In the genomic region with DNA sequence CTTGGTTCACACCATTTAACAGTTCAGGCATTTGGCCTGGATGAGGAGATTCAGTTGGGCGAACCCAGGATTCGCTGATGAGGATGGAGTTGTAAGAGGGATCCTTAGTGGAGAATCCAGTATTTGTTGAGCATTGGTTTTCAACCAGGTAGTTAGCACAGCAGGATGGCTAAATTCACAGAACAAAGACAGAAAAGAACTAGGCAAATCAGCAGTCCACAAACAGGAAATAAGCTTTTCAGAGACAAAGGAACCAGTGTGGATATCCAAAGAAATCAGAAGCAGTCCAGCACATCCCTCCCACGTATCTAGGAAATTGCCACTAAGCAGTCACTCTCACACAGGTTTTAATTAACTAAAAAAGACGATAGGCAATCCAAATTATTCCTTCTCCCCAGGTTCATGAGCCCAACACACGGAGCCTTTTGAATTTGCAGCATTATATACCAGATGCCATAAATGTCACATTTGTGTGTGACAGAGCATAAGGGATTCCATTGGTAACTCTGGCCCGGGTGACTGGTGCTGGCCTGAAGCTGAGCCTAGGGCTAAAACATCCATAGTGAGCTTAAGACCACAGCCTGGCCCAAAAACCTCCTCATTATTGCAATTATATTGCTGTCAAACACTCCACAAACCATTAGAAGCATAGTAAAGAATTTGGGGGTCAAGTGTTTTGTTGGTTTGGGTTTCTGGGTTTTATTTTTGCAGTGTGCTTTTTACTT, we compare ENCODE assay signal across 1 cellular context.
TF ChIP-seq lines count a peak whose summit lies in the region.

No MANE protein-coding gene starts in this region.

TF ChIP-seq in WTC11, 78 proteins besides CTCF, POLR2A, EP300 and RAD21 (continued from another document):
- TF ChIP-seq, protein P1, sequence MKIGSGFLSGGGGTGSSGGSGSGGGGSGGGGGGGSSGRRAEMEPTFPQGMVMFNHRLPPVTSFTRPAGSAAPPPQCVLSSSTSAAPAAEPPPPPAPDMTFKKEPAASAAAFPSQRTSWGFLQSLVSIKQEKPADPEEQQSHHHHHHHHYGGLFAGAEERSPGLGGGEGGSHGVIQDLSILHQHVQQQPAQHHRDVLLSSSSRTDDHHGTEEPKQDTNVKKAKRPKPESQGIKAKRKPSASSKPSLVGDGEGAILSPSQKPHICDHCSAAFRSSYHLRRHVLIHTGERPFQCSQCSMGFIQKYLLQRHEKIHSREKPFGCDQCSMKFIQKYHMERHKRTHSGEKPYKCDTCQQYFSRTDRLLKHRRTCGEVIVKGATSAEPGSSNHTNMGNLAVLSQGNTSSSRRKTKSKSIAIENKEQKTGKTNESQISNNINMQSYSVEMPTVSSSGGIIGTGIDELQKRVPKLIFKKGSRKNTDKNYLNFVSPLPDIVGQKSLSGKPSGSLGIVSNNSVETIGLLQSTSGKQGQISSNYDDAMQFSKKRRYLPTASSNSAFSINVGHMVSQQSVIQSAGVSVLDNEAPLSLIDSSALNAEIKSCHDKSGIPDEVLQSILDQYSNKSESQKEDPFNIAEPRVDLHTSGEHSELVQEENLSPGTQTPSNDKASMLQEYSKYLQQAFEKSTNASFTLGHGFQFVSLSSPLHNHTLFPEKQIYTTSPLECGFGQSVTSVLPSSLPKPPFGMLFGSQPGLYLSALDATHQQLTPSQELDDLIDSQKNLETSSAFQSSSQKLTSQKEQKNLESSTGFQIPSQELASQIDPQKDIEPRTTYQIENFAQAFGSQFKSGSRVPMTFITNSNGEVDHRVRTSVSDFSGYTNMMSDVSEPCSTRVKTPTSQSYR (CRISPR knock-in tag; IDR thresholded peaks at IDR 0.05): no peak
- no peak for TF ChIP-seq CBFB (CRISPR knock-in tag; IDR thresholded peaks at IDR 0.05; ENCODE audit: low read depth)
- no peak for TF ChIP-seq ATF1 (CRISPR knock-in tag; IDR thresholded peaks at IDR 0.05)
- TF ChIP-seq AR (CRISPR knock-in tag; IDR thresholded peaks at IDR 0.05): no peak
- TF ChIP-seq NR1H2 (CRISPR knock-in tag; IDR thresholded peaks at IDR 0.05): no peak
- TF ChIP-seq KAT7 (CRISPR knock-in tag; IDR thresholded peaks at IDR 0.05; ENCODE audit: borderline replicate concordance): no peak
- TF ChIP-seq TEAD1 (CRISPR knock-in tag; IDR thresholded peaks at IDR 0.05): no peak
- no peak for TF ChIP-seq NFATC4 (CRISPR knock-in tag; IDR thresholded peaks at IDR 0.05)
- no peak for TF ChIP-seq USF1 (CRISPR knock-in tag; IDR thresholded peaks at IDR 0.05)
